ENCODE assay signal across 19 cellular contexts in genomic region chr19:50535672-50536071, GRCh38. TPM values are rescaled to one million over a fixed set of nuclear protein-coding genes. Genes with fewer than 3 reads are reported as not detected.
A peak's percentile ranks its signal among the peaks of the same experiment; 100 is the strongest.
DNase-seq lines count a peak whose midpoint lies in the region; ATAC-seq and TF ChIP-seq lines count a peak whose summit lies in the region.
"Had no signal": no experiment of that assay in that cellular context is flagged by ENCODE, and none has a peak within 500 bp of the region (broad histone marks: within the 10 kb centered on the region; RNA-seq: fewer than 3 reads in every experiment).

No MANE protein-coding gene starts in this region.

- H3K79me1 ChIP-seq in trophoblast cell (ENCODE audit: low read length): no peaks in the 10 kb centered on the region

- H3K9me3 Mint-ChIP-seq in endodermal cell: peaks cover 19% of the 10 kb centered on the region

- H3K27me3 ChIP-seq in BLaER1 (no peaks in the 10 kb centered on the region), endodermal cell (ENCODE audit: control insufficient read depth, insufficient read depth, low read length, poor library complexity, severe bottlenecking) (no peaks in the 10 kb centered on the region), trophoblast cell (ENCODE audit: insufficient read depth, low read length) (no peaks in the 10 kb centered on the region), HAP-1 (ENCODE audit: low read depth) (no peaks in the 10 kb centered on the region)

- no peak overlapping the region for H3K4ac ChIP-seq in trophoblast cell (ENCODE audit: low read depth, low read length)

- H3K18ac ChIP-seq in trophoblast cell (ENCODE audit: low read length): no peak overlapping the region

- 82 to 100% methylated on average over 2 to 6 of the region's 6 CpGs for WGBS in endodermal cell (ENCODE audit: insufficient coverage in 1 of 2, insufficient read length in 1 of 2), 2 experiments
- no CpG with 5 or more reads among the region's 6 CpGs for WGBS in trophoblast cell (ENCODE audit: extremely low coverage, insufficient coverage, insufficient read length)

- in situ Hi-C loops in HAP-1 (cut with MboI; ENCODE audit: low sequenced_read_pairs): loop anchor here (5.0 to 10.0 kb wide), 2 partner anchors 242 to 379 kb away; partner anchors contain the start of gene KLK4

- H3K4me2 ChIP-seq in BLaER1 (peak overlapping the region; percentile 11; the same call in 1 of the 2 replicates), trophoblast cell (ENCODE audit: low read length) (no peak overlapping the region)
- H3K4me2 ChIP-seq: KMS-11 had no signal

- DNase-seq in endodermal cell: peak; percentile 33
- peak; percentile 14 to 50 for DNase-seq in trophoblast cell
- no peak for DNase-seq in DMS53 treated with DMSO at 0.1 percent for 48 hours (lab: John Stamatoyannopoulos, UW; ENCODE audit: unreplicated experiment)
- no peak for DNase-seq in HAP-1 (ENCODE audit: low spot score in 2 of 2)
- DNase-seq: Calu3; CD8-positive, alpha-beta T cell; DND-41; EL; HFFc6 had no signal

- ATAC-seq in GM21825 (IDR thresholded peaks at IDR 0.05; ENCODE audit: unreplicated experiment): no peak
- ATAC-seq in GM21529 (IDR thresholded peaks at IDR 0.05; ENCODE audit: unreplicated experiment): no peak
- ATAC-seq: CD8-positive, alpha-beta T cell; HCT116 had no signal

- no peaks in the 10 kb centered on the region for H3K36me3 Mint-ChIP-seq in endodermal cell (ENCODE audit: low read depth)
- H3K36me3 Mint-ChIP-seq: CD14-positive monocyte; CD8-positive, alpha-beta T cell had no signal

- H3K27ac ChIP-seq in BLaER1: no peak overlapping the region
- H3K27ac ChIP-seq in cingulate gyrus (ENCODE audit: low read depth, low read length): peak overlapping the region; percentile 19
- no peak overlapping the region for H3K27ac ChIP-seq in endodermal cell (ENCODE audit: low read depth, low read length)
- H3K27ac ChIP-seq in trophoblast cell (ENCODE audit: low read depth, low read length): no peak overlapping the region
- H3K27ac ChIP-seq: HL-60, KMS-11 had no signal

- H3K9me3 ChIP-seq in BLaER1 (peaks cover 26% of the 10 kb centered on the region), endodermal cell (ENCODE audit: control insufficient read depth, low read length) (peaks cover 20% of the 10 kb centered on the region), trophoblast cell (ENCODE audit: insufficient read depth, low read depth, low read length) (peaks cover 6% of the 10 kb centered on the region), HAP-1 (peaks cover 5% of the 10 kb centered on the region)

- no peak overlapping the region for H4K12ac ChIP-seq in trophoblast cell (ENCODE audit: low read depth, low read length)

- H2AK5ac ChIP-seq in trophoblast cell (ENCODE audit: low read length): no peak overlapping the region

- H4K8ac ChIP-seq in trophoblast cell (ENCODE audit: low read depth, low read length): no peak overlapping the region

- H3K14ac ChIP-seq in trophoblast cell (ENCODE audit: low read length): no peak overlapping the region

- peaks cover 23% of the 10 kb centered on the region for H3K27me3 Mint-ChIP-seq in endodermal cell (ENCODE audit: insufficient read depth)

- H3K23ac ChIP-seq in trophoblast cell (ENCODE audit: low read length): no peak overlapping the region

- H3K36me3 ChIP-seq in BLaER1 (no peaks in the 10 kb centered on the region), endodermal cell (ENCODE audit: control insufficient read depth, insufficient read depth, low read length) (no peaks in the 10 kb centered on the region), trophoblast cell (ENCODE audit: control insufficient read depth in 1 of 2, insufficient read depth in 2 of 2, low read length in 2 of 2) (no peaks in the 10 kb centered on the region), HAP-1 (replicated peaks) (no peaks in the 10 kb centered on the region)

- H3K4me1 ChIP-seq in BLaER1: peaks cover 11% of the 10 kb centered on the region; the same call in 1 of the 2 replicates
- no peaks in the 10 kb centered on the region for H3K4me1 ChIP-seq in endodermal cell (ENCODE audit: control insufficient read depth, insufficient read depth, low read length)
- peaks cover 0 to 3% of the 10 kb centered on the region in 2 experiments for H3K4me1 ChIP-seq in trophoblast cell (ENCODE audit: control insufficient read depth in 1 of 2, insufficient read depth in 2 of 2, low read length in 2 of 2)
- no peaks in the 10 kb centered on the region for H3K4me1 ChIP-seq in HAP-1

- H2BK5ac ChIP-seq in trophoblast cell (ENCODE audit: low read depth, low read length, poor library complexity): no peak overlapping the region

- no peak overlapping the region for H2BK120ac ChIP-seq in trophoblast cell (ENCODE audit: insufficient read depth, low read length, poor library complexity)

- H3K79me2 ChIP-seq in trophoblast cell (ENCODE audit: control insufficient read depth, insufficient read depth, low read length, poor library complexity): no peaks in the 10 kb centered on the region

- H3K4me1 Mint-ChIP-seq in endodermal cell: no peaks in the 10 kb centered on the region
- H3K4me1 Mint-ChIP-seq: CD14-positive monocyte had no signal

- no peak overlapping the region for H3K27ac Mint-ChIP-seq in endodermal cell
- H3K27ac Mint-ChIP-seq: CD8-positive, alpha-beta T cell; HFFc6 had no signal

- no peak overlapping the region for H3K4me3 Mint-ChIP-seq in endodermal cell
- H3K4me3 Mint-ChIP-seq: CD14-positive monocyte; CD8-positive, alpha-beta T cell; HFFc6 had no signal

- no peak overlapping the region for H3K9ac ChIP-seq in BLaER1
- no peak overlapping the region for H3K9ac ChIP-seq in endodermal cell (ENCODE audit: extremely low read depth, low read length, poor library complexity, severe bottlenecking)
- no peak overlapping the region for H3K9ac ChIP-seq in trophoblast cell (ENCODE audit: low read length)
- H3K9ac ChIP-seq: KMS-11 had no signal

- no peaks in the 10 kb centered on the region for H4K20me1 ChIP-seq in BLaER1

- no peak overlapping the region for H3K4me3 ChIP-seq in BLaER1
- no peak overlapping the region for H3K4me3 ChIP-seq in endodermal cell (ENCODE audit: low read length)
- H3K4me3 ChIP-seq in trophoblast cell (ENCODE audit: low read depth, low read length): no peak overlapping the region
- no peak overlapping the region for H3K4me3 ChIP-seq in HAP-1

- no peak overlapping the region for H4K91ac ChIP-seq in trophoblast cell (ENCODE audit: low read depth, low read length)

- H2BK12ac ChIP-seq in trophoblast cell (ENCODE audit: low read length): no peak overlapping the region

- TF ChIP-seq CTCF in endodermal cell (conservative IDR thresholded peaks at IDR 0.05): no peak

- H2AFZ ChIP-seq in trophoblast cell (ENCODE audit: insufficient read depth, low read length, poor library complexity): no peak overlapping the region

RNA-seq across cellular contexts. Expression of gene ASPDH, which starts 22.0 kb away (rescaled TPM):
- total RNA-seq in endodermal cell: not detected
- not detected for polyA plus RNA-seq in endodermal cell (2013, experiment 1 of 2)
- not detected for polyA plus RNA-seq in endodermal cell (2013, experiment 2 of 2)
- not detected in 2 replicates for polyA plus RNA-seq in trophoblast cell (2013)
- total RNA-seq: A172; Calu3; CD8-positive, alpha-beta T cell; HFFc6 had no signal
- polyA plus RNA-seq: BJ, CD14-positive monocyte had no signal

RNA-seq across cellular contexts. Expression of gene JOSD2, which starts 24.7 kb away (rescaled TPM):
- 10 to 100 TPM; 12.1 to 13.7 TPM for total RNA-seq in endodermal cell
- 5.6 TPM for polyA plus RNA-seq in endodermal cell (2013, experiment 1 of 2)
- polyA plus RNA-seq in endodermal cell (2013, experiment 2 of 2): 4.8 TPM
- 19.0 and 19.3 TPM in 2 replicates for polyA plus RNA-seq in trophoblast cell (2013)

RNA-seq across cellular contexts. Expression of gene LRRC4B, which starts 32.6 kb away (rescaled TPM):
- total RNA-seq in endodermal cell: 1 to 10 TPM; 2.3 to 7.0 TPM
- 48.9 TPM for polyA plus RNA-seq in endodermal cell (2013, experiment 1 of 2)
- 53.8 TPM for polyA plus RNA-seq in endodermal cell (2013, experiment 2 of 2)
- 1.3 and 1.5 TPM in 2 replicates for polyA plus RNA-seq in trophoblast cell (2013)
- total RNA-seq: Calu3; CD8-positive, alpha-beta T cell had no signal
- polyA plus RNA-seq: CD14-positive monocyte had no signal

RNA-seq across cellular contexts. Expression of gene GARIN5A, which starts 59.0 kb away (rescaled TPM):
- 1 to 10 TPM; 8.3 to 9.5 TPM for total RNA-seq in endodermal cell
- 1.7 TPM for polyA plus RNA-seq in endodermal cell (2013, experiment 1 of 2)
- polyA plus RNA-seq in endodermal cell (2013, experiment 2 of 2): 2.4 TPM
- 4.8 and 5.4 TPM in 2 replicates for polyA plus RNA-seq in trophoblast cell (2013)

RNA-seq across cellular contexts. Expression of gene EMC10, which starts 59.4 kb away (rescaled TPM):
- 100 to 1,000 TPM; 119 to 123 TPM for total RNA-seq in endodermal cell
- 88.6 TPM for polyA plus RNA-seq in endodermal cell (2013, experiment 1 of 2)
- 88.0 TPM for polyA plus RNA-seq in endodermal cell (2013, experiment 2 of 2)
- polyA plus RNA-seq in trophoblast cell (2013): 73.1 and 73.6 TPM in 2 replicates

Comparison
In these comparisons a context has a peak if more than half of its experiments do, and no peak if none do; other contexts are left out.
1. DNase-seq: peak in endodermal cell (single experiment) and trophoblast cell (2 of 2); none in DMS53 treated with DMSO at 0.1 percent for 48 hours (single experiment) and HAP-1 (0 of 2).